Comparison of ENCODE assay signal across 16 cellular contexts in genomic region chr2:2876350-2877042, GRCh38.
"Had no signal": no experiment of that assay in that cellular context is flagged by ENCODE, and none has a peak within 500 bp of the region (broad histone marks: within the 10 kb centered on the region; RNA-seq: fewer than 3 reads in every experiment).

No MANE protein-coding gene starts in this region.

- FAIRE-seq: islet of Langerhans had no signal

- H3K27me3 ChIP-seq: esophagus squamous epithelium, neutrophil had no signal

- H3K27ac ChIP-seq: esophagus squamous epithelium, neutrophil had no signal

- H3K36me3 ChIP-seq: esophagus squamous epithelium, neutrophil had no signal

- H3K4me3 ChIP-seq: esophagus squamous epithelium had no signal

- H3K4me1 ChIP-seq: esophagus squamous epithelium had no signal

- H3K9me3 ChIP-seq: esophagus squamous epithelium, neutrophil had no signal

- ATAC-seq: activated naive CD4-positive, alpha-beta T cell treated with anti-CD3 and anti-CD28 coated beads, Interleukin-2, amount 50 U/mL, for 72 hours; left lobe of liver; right cardiac atrium; T-helper 17 cell had no signal

- DNase-seq: activated B cell treated with CpG ODN at 0.5 μM for 24 hours; activated CD4-positive, alpha-beta T cell treated with anti-CD3 and anti-CD28 coated beads, Interleukin-2, amount 50 U/mL, for 1 hour; activated effector memory CD4-positive, alpha-beta T cell treated with anti-CD3 and anti-CD28 coated beads, Interleukin-2, amount 50 U/mL, for 16 hours; activated T-cell treated with anti-CD3 and anti-CD28 coated beads, Interleukin-2, amount 50 U/mL, for 24 hours; amniotic stem cell; esophagus squamous epithelium; foreskin fibroblast; right cardiac atrium; stimulated activated CD4-positive, alpha-beta T cell treated with anti-CD3 and anti-CD28 coated beads, Interleukin-2, amount 100 ng/mL, for 24 hours; stimulated activated naive CD4-positive, alpha-beta T cell; T-helper 17 cell; trophoblast cell had no signal
